Comparison of ENCODE assay signal across 3 cellular contexts in the genomic region with DNA sequence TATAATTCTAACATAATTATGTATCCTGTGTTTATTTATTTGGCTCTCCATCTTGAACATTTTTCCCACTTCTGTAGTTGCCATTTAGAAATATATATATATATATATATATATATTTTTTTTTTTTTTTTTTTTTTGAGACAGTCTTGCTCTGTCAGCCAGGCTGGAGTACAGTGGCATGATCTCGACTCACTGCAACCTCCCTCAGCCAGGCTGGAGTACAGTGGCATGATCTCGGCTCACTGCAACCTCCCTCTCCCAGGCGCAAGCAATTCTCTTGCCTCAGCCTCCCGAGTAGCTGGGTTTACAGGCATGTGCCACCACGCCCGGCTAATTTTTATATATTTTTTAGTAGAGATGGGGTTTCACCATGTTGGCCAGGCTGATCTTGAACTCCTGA. TPM values are rescaled to one million over a fixed set of nuclear protein-coding genes. Genes with fewer than 3 reads are reported as not detected.
"Had no signal": no experiment of that assay in that cellular context is flagged by ENCODE, and none has a peak within 500 bp of the region (broad histone marks: within the 10 kb centered on the region; RNA-seq: fewer than 3 reads in every experiment).

No MANE protein-coding gene starts in this region.

RNA-seq across cellular contexts. Expression of a gene that starts 32.1 kb away (rescaled TPM):
- total RNA-seq: naive thymus-derived CD8-positive, alpha-beta T cell; thoracic aorta; vagina had no signal
